ENCODE assay signal across 19 cellular contexts in the genomic region with DNA sequence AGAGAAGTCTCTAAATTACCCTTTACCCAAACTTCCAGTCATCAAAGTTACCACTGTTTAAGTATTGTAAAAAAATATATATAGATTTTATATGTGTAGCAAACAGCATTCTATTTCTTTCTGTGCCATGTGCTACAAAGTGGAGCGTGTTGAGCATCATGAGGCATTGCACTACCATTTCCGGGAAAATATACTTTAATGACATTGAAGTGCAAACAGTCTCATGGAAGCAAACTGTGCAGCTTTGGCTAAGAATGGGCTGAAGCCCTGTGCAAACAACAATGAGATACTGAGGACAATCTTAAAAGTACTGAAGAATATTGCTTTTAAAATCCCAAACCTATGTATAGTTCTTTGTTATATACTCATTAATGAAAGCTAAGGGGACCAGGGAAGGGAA.
"Had no signal": no experiment of that assay in that cellular context is flagged by ENCODE, and none has a peak within 500 bp of the region (broad histone marks: within the 10 kb centered on the region; RNA-seq: fewer than 3 reads in every experiment).

No MANE protein-coding gene starts in this region.

- H3K9me3 ChIP-seq: esophagus muscularis mucosa, gastroesophageal sphincter, left lung, lower lobe of right lung had no signal

- ATAC-seq: foreskin keratinocyte; gastroesophageal sphincter; heart right ventricle; left lung; left ventricle myocardium superior; lower lobe of right lung; naive thymus-derived CD4-positive, alpha-beta T cell had no signal

- H3K4me3 ChIP-seq: coronary artery, dorsolateral prefrontal cortex, esophagus muscularis mucosa, gastroesophageal sphincter, heart right ventricle, left lung, lower lobe of right lung had no signal

- H3K36me3 ChIP-seq: esophagus muscularis mucosa, gastroesophageal sphincter, heart right ventricle, left lung, lower lobe of right lung had no signal

- DNase-seq: dermis blood vessel endothelial cell; dorsolateral prefrontal cortex; effector CD4-positive, alpha-beta T cell; effector memory CD4-positive, alpha-beta T cell; foreskin keratinocyte; heart right ventricle; hypothalamus; immature natural killer cell; islet precursor cell; kidney; kidney glomerular epithelial cell; left lung; left ventricle myocardium superior; lower lobe of right lung; mesenchymal stem cell; naive thymus-derived CD4-positive, alpha-beta T cell had no signal

- H3K27ac ChIP-seq: coronary artery, dorsolateral prefrontal cortex, esophagus muscularis mucosa, foreskin keratinocyte, gastroesophageal sphincter, heart right ventricle, left lung, lower lobe of right lung had no signal

- H3K4me1 ChIP-seq: esophagus muscularis mucosa, foreskin keratinocyte, gastroesophageal sphincter, heart right ventricle, left lung, lower lobe of right lung had no signal

- H3K27me3 ChIP-seq: dorsolateral prefrontal cortex, esophagus muscularis mucosa, foreskin keratinocyte, gastroesophageal sphincter, heart right ventricle, left lung had no signal
